In genomic region chr12:108637222-108637621, GRCh38 we compare ENCODE assay signal across 1 cellular context.
TF ChIP-seq lines count a peak whose summit lies in the region.

No MANE protein-coding gene starts in this region.

TF ChIP-seq in H1, 55 proteins besides CTCF, POLR2A, EP300 and RAD21 (continued from another document):
- no peak for TF ChIP-seq CBX5 (IDR thresholded peaks at IDR 0.05; ENCODE audit: low read depth, low read length)
- no peak for TF ChIP-seq SP2 (IDR thresholded peaks at IDR 0.05; ENCODE audit: low read length)
- no peak for TF ChIP-seq ATF3 (IDR thresholded peaks at IDR 0.05; ENCODE audit: insufficient read depth, low read depth, low read length)
- TF ChIP-seq SRF (IDR thresholded peaks at IDR 0.05; ENCODE audit: low read depth, low read length): no peak
- TF ChIP-seq SAP30 (IDR thresholded peaks at IDR 0.05; ENCODE audit: insufficient read depth, insufficient replicate concordance, low read length): no peak
- no peak for TF ChIP-seq SP4 (IDR thresholded peaks at IDR 0.05; ENCODE audit: low read length)
- no peak for TF ChIP-seq BACH1 (IDR thresholded peaks at IDR 0.05; ENCODE audit: low read length)
- TF ChIP-seq ZNF274 (IDR thresholded peaks at IDR 0.05; ENCODE audit: borderline replicate concordance, extremely low read depth, low read length): no peak
- no peak for TF ChIP-seq YY1 (IDR thresholded peaks at IDR 0.05; ENCODE audit: low read depth, low read length)
- no peak for TF ChIP-seq USF2 (IDR thresholded peaks at IDR 0.05; ENCODE audit: low read length)
- TF ChIP-seq KDM1A (IDR thresholded peaks at IDR 0.05; ENCODE audit: borderline replicate concordance, low read length): no peak
- TF ChIP-seq NRF1 (IDR thresholded peaks at IDR 0.05; ENCODE audit: low read depth, low read length): no peak
